27 cellular contexts compared by ENCODE assay signal in genomic region chr21:39649526-39649925, GRCh38. TPM values are rescaled to one million over a fixed set of nuclear protein-coding genes. Genes with fewer than 3 reads are reported as not detected.
"Had no signal": no experiment of that assay in that cellular context is flagged by ENCODE, and none has a peak within 500 bp of the region (broad histone marks: within the 10 kb centered on the region; RNA-seq: fewer than 3 reads in every experiment).

No MANE protein-coding gene starts in this region.

- H3K9me3 ChIP-seq: colonic mucosa, neutrophil, pancreas had no signal

- H3K36me3 ChIP-seq: colonic mucosa, esophagus squamous epithelium, heart right ventricle, left lung, neutrophil, pancreas, right lobe of liver, thoracic aorta, tibial nerve had no signal

- ATAC-seq: heart right ventricle; left cardiac atrium; left lung; naive thymus-derived CD4-positive, alpha-beta T cell; right lobe of liver; stimulated activated naive B cell treated with anti-CD40 and anti-IgM and Interleukin-4, amounts not matched to agents 10 μg/mL and 1 μg/mL and 100 μg/mL, for 72 hours had no signal

- H3K27me3 ChIP-seq: colonic mucosa, left lung, neutrophil, pancreas, right lobe of liver, tibial nerve had no signal

- H3K27ac ChIP-seq: colonic mucosa, esophagus squamous epithelium, heart right ventricle, left lung, neutrophil, pancreas, right lobe of liver, thoracic aorta, tibial nerve had no signal

- H3K4me1 ChIP-seq: colonic mucosa, esophagus squamous epithelium, heart right ventricle, left lung, right lobe of liver, tibial nerve had no signal

- DNase-seq: colonic mucosa; effector CD8-positive, alpha-beta T cell; erythroblast; esophagus squamous epithelium; foreskin melanocyte; glutamatergic neuron; heart right ventricle; hippocampal formation; left cardiac atrium; left lung; mesenchymal stem cell; midbrain; naive thymus-derived CD4-positive, alpha-beta T cell; pancreas; retina; small intestine; stimulated activated CD4-positive, alpha-beta T cell treated with anti-CD3 and anti-CD28 coated beads, Interleukin-15, amount 100 ng/mL, for 24 hours; stimulated activated CD4-positive, alpha-beta T cell treated with anti-CD3 and anti-CD28 coated beads, Interleukin-2, amount 100 ng/mL, for 48 hours; stimulated activated naive B cell treated with anti-CD40 and anti-IgM and Interleukin-4, amounts not matched to agents 10 μg/mL and 1 μg/mL and 100 μg/mL, for 72 hours had no signal

- H3K4me3 ChIP-seq: colonic mucosa, esophagus squamous epithelium, heart right ventricle, left lung, pancreas, right lobe of liver, thoracic aorta, tibial nerve had no signal

RNA-seq across cellular contexts. Expression of gene B3GALT5, which starts 36.8 kb away (rescaled TPM):
- total RNA-seq: chondrocyte; lung microvascular endothelial cell; naive thymus-derived CD4-positive, alpha-beta T cell; omental fat pad; pulmonary artery endothelial cell; tibial nerve had no signal
- polyA plus RNA-seq: naive thymus-derived CD4-positive, alpha-beta T cell had no signal
